22 cellular contexts compared by ENCODE assay signal in genomic region chr1:116477428-116477827, GRCh38.
A peak's percentile ranks its signal among the peaks of the same experiment; 100 is the strongest.
DNase-seq lines count a peak whose midpoint lies in the region; ATAC-seq and TF ChIP-seq lines count a peak whose summit lies in the region.
"Had no signal": no experiment of that assay in that cellular context is flagged by ENCODE, and none has a peak within 500 bp of the region (broad histone marks: within the 10 kb centered on the region; RNA-seq: fewer than 3 reads in every experiment).

No MANE protein-coding gene starts in this region.

- no peaks in the 10 kb centered on the region for H3K27me3 Mint-ChIP-seq in type B pancreatic cell
- H3K27me3 Mint-ChIP-seq: activated CD8-positive, alpha-beta memory T cell treated with anti-CD3 and anti-CD28 coated beads, Interleukin-2, amount 10 ng/mL, durations not matched to agents 7 days and 5 days; CD4-positive, alpha-beta T cell had no signal

- H3K9me3 Mint-ChIP-seq in type B pancreatic cell: no peaks in the 10 kb centered on the region
- H3K9me3 Mint-ChIP-seq: activated naive CD4-positive, alpha-beta T cell treated with anti-CD3 and anti-CD28 coated beads for 36 hours; activated T-cell treated with anti-CD3 and anti-CD28 coated beads, Interleukin-2, amount 50 U/mL, for 72 hours; CD4-positive, alpha-beta T cell; GM23338; naive thymus-derived CD4-positive, alpha-beta T cell had no signal

- H3K4me3 ChIP-seq in heart right ventricle: no peak overlapping the region
- H3K4me3 ChIP-seq: breast epithelium, gastroesophageal sphincter, GM23338, SK-N-MC, tibial artery had no signal

- no peaks in the 10 kb centered on the region for H3K36me3 Mint-ChIP-seq in type B pancreatic cell
- H3K36me3 Mint-ChIP-seq: activated CD8-positive, alpha-beta memory T cell treated with anti-CD3 and anti-CD28 coated beads, Interleukin-2, amount 10 ng/mL, durations not matched to agents 7 days and 5 days; naive thymus-derived CD4-positive, alpha-beta T cell had no signal

- no peaks in the 10 kb centered on the region for H3K36me3 ChIP-seq in heart right ventricle
- H3K36me3 ChIP-seq: breast epithelium, gastroesophageal sphincter, tibial artery had no signal

- 13 to 36% methylated on average over 3 of the region's 3 CpGs for WGBS in heart right ventricle, 2 donors

- H3K27me3 ChIP-seq in heart right ventricle: no peaks in the 10 kb centered on the region
- H3K27me3 ChIP-seq: breast epithelium, gastroesophageal sphincter had no signal

- DNase-seq in heart right ventricle (no peak), myocyte (ENCODE audit: low read depth) (peak; percentile 73), type B pancreatic cell (ENCODE audit: extremely low spot score, unreplicated experiment) (no peak), GM03348 (ENCODE audit: low spot score) (no peak), cerebellar nuclear complex (lab: John Stamatoyannopoulos, UW) (no peak)
- DNase-seq: activated CD4-positive, alpha-beta T cell treated with anti-CD3 and anti-CD28 coated beads for 48 hours; activated CD8-positive, alpha-beta memory T cell treated with anti-CD3 and anti-CD28 coated beads, Interleukin-2, amount 10 ng/mL, durations not matched to agents 7 days and 5 days; activated naive CD4-positive, alpha-beta T cell treated with anti-CD3 and anti-CD28 coated beads for 36 hours; activated T-cell treated with anti-CD3 and anti-CD28 coated beads, Interleukin-2, amount 50 U/mL, for 72 hours; CD4-positive, alpha-beta T cell; DMS153; naive thymus-derived CD4-positive, alpha-beta T cell; NCI-H187 treated with DMSO at 0.1 percent for 48 hours; NCI-H526; stimulated activated naive CD8-positive, alpha-beta T cell treated with anti-CD3 and anti-CD28 coated beads, Interleukin-15, Interleukin-2, amounts not matched to agents 100 U/mL and 50 U/mL, for 24 hours; tibial artery had no signal

- intact Hi-C loops in heart right ventricle (cut with DNase I): loop anchor here in 5 of 10 donors (2.0 to 5.0 kb wide), 5 partner anchors 21 to 105 kb away; partner anchors contain the start of gene ATP1A1 (in 1 of the 5)

- peaks cover 20% of the 10 kb centered on the region for H3K4me1 Mint-ChIP-seq in type B pancreatic cell (ENCODE audit: unreplicated experiment)
- H3K4me1 Mint-ChIP-seq: naive thymus-derived CD4-positive, alpha-beta T cell had no signal

- TF ChIP-seq CTCF in VCaP (conservative IDR thresholded peaks at IDR 0.05) (no peak), heart right ventricle (IDR thresholded peaks at IDR 0.05) (peak in 3 of 9 donors; percentile 21 to 30 (median 22)), type B pancreatic cell (conservative IDR thresholded peaks at IDR 0.05) (no peak)

- H3K27ac ChIP-seq in VCaP (peak overlapping the region; percentile 79), heart right ventricle (peak overlapping the region; percentile 32 to 94 (median 90))
- H3K27ac ChIP-seq: breast epithelium, gastroesophageal sphincter, SK-N-MC, tibial artery had no signal

- H3K27ac Mint-ChIP-seq in type B pancreatic cell: peak overlapping the region; percentile 48
- H3K27ac Mint-ChIP-seq: activated CD8-positive, alpha-beta memory T cell treated with anti-CD3 and anti-CD28 coated beads, Interleukin-2, amount 10 ng/mL, durations not matched to agents 7 days and 5 days; activated naive CD4-positive, alpha-beta T cell treated with anti-CD3 and anti-CD28 coated beads for 36 hours; activated T-cell treated with anti-CD3 and anti-CD28 coated beads, Interleukin-2, amount 50 U/mL, for 72 hours; CD4-positive, alpha-beta T cell; GM23338 had no signal

- H3K4me1 ChIP-seq in heart right ventricle: peaks cover 6 to 40% (median 32%) of the 10 kb centered on the region in 9 donors
- H3K4me1 ChIP-seq: breast epithelium, gastroesophageal sphincter, tibial artery had no signal

- H3K9me3 ChIP-seq in heart right ventricle: no peaks in the 10 kb centered on the region
- H3K9me3 ChIP-seq: breast epithelium, gastroesophageal sphincter, tibial artery had no signal

- H3K4me3 Mint-ChIP-seq in type B pancreatic cell: no peak overlapping the region
- H3K4me3 Mint-ChIP-seq: activated CD8-positive, alpha-beta memory T cell treated with anti-CD3 and anti-CD28 coated beads, Interleukin-2, amount 10 ng/mL, durations not matched to agents 7 days and 5 days; activated naive CD4-positive, alpha-beta T cell treated with anti-CD3 and anti-CD28 coated beads for 36 hours; activated T-cell treated with anti-CD3 and anti-CD28 coated beads, Interleukin-2, amount 50 U/mL, for 72 hours; CD4-positive, alpha-beta T cell; GM23338; naive thymus-derived CD4-positive, alpha-beta T cell had no signal

- ATAC-seq in heart right ventricle: peak; percentile 5 to 60 (median 43)
- ATAC-seq in GM19455 (IDR thresholded peaks at IDR 0.05; ENCODE audit: unreplicated experiment): no peak
- ATAC-seq: activated CD8-positive, alpha-beta memory T cell treated with anti-CD3 and anti-CD28 coated beads, Interleukin-2, amount 10 ng/mL, durations not matched to agents 7 days and 5 days; activated T-cell treated with anti-CD3 and anti-CD28 coated beads, Interleukin-2, amount 50 U/mL, for 72 hours; gastroesophageal sphincter; GM23338; naive thymus-derived CD4-positive, alpha-beta T cell; stimulated activated naive CD8-positive, alpha-beta T cell treated with anti-CD3 and anti-CD28 coated beads, Interleukin-15, Interleukin-2, amounts not matched to agents 100 U/mL and 50 U/mL, for 24 hours had no signal
